In genomic region chr4:154617820-154618317, GRCh38 we compare ENCODE assay signal across 1 cellular context.
TF ChIP-seq lines count a peak whose summit lies in the region.

No MANE protein-coding gene starts in this region.

TF ChIP-seq in HepG2, 621 proteins besides CTCF, POLR2A, EP300 and RAD21 (continued from another document and continues in another):
- TF ChIP-seq, protein P1, sequence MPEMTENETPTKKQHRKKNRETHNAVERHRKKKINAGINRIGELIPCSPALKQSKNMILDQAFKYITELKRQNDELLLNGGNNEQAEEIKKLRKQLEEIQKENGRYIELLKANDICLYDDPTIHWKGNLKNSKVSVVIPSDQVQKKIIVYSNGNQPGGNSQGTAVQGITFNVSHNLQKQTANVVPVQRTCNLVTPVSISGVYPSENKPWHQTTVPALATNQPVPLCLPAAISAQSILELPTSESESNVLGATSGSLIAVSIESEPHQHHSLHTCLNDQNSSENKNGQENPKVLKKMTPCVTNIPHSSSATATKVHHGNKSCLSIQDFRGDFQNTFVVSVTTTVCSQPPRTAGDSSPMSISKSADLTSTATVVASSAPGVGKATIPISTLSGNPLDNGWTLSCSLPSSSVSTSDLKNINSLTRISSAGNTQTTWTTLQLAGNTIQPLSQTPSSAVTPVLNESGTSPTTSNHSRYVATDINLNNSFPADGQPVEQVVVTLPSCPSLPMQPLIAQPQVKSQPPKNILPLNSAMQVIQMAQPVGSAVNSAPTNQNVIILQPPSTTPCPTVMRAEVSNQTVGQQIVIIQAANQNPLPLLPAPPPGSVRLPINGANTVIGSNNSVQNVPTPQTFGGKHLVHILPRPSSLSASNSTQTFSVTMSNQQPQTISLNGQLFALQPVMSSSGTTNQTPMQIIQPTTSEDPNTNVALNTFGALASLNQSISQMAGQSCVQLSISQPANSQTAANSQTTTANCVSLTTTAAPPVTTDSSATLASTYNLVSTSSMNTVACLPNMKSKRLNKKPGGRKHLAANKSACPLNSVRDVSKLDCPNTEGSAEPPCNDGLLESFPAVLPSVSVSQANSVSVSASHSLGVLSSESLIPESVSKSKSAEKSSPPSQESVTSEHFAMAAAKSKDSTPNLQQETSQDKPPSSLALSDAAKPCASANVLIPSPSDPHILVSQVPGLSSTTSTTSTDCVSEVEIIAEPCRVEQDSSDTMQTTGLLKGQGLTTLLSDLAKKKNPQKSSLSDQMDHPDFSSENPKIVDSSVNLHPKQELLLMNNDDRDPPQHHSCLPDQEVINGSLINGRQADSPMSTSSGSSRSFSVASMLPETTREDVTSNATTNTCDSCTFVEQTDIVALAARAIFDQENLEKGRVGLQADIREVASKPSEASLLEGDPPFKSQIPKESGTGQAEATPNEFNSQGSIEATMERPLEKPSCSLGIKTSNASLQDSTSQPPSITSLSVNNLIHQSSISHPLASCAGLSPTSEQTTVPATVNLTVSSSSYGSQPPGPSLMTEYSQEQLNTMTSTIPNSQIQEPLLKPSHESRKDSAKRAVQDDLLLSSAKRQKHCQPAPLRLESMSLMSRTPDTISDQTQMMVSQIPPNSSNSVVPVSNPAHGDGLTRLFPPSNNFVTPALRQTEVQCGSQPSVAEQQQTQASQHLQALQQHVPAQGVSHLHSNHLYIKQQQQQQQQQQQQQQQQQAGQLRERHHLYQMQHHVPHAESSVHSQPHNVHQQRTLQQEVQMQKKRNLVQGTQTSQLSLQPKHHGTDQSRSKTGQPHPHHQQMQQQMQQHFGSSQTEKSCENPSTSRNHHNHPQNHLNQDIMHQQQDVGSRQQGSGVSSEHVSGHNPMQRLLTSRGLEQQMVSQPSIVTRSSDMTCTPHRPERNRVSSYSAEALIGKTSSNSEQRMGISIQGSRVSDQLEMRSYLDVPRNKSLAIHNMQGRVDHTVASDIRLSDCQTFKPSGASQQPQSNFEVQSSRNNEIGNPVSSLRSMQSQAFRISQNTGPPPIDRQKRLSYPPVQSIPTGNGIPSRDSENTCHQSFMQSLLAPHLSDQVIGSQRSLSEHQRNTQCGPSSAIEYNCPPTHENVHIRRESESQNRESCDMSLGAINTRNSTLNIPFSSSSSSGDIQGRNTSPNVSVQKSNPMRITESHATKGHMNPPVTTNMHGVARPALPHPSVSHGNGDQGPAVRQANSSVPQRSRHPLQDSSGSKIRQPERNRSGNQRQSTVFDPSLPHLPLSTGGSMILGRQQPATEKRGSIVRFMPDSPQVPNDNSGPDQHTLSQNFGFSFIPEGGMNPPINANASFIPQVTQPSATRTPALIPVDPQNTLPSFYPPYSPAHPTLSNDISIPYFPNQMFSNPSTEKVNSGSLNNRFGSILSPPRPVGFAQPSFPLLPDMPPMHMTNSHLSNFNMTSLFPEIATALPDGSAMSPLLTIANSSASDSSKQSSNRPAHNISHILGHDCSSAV (CRISPR knock-in tag; IDR thresholded peaks at IDR 0.05; ENCODE audit: borderline replicate concordance): 0 out of 2 replicates have a peak, but pooled peaks have one; percentile 39
- TF ChIP-seq ADNP (CRISPR knock-in tag; IDR thresholded peaks at IDR 0.05) (no peak), ZNF672 (CRISPR knock-in tag; IDR thresholded peaks at IDR 0.05) (no peak), TFE3 (CRISPR knock-in tag; IDR thresholded peaks at IDR 0.05) (peak; percentile 84), ZNF501 (CRISPR knock-in tag; IDR thresholded peaks at IDR 0.05) (no peak), ZNF660 (CRISPR knock-in tag; IDR thresholded peaks at IDR 0.05; ENCODE audit: borderline replicate concordance, low read depth) (no peak), TGIF2 (CRISPR knock-in tag; IDR thresholded peaks at IDR 0.05) (0 out of 2 replicates have a peak, but pooled peaks have one; percentile 52), SRSF4 (IDR thresholded peaks at IDR 0.05; ENCODE audit: low read depth, low read length, poor library complexity, severe bottlenecking) (no peak), NBN (conservative IDR thresholded peaks at IDR 0.05) (no peak), SOX6 (IDR thresholded peaks at IDR 0.05) (no peak), SOX6 (CRISPR knock-in tag; IDR thresholded peaks at IDR 0.05) (peak; percentile 99), TFDP1 (CRISPR knock-in tag; IDR thresholded peaks at IDR 0.05; ENCODE audit: borderline replicate concordance) (peak; percentile 42; the same call in 1 of the 2 replicates), ARHGAP35 (CRISPR knock-in tag; IDR thresholded peaks at IDR 0.05; ENCODE audit: borderline replicate concordance) (no peak), NCOA5 (CRISPR knock-in tag; IDR thresholded peaks at IDR 0.05) (peak; percentile 62; the same call in 1 of the 2 replicates), KMT2B (CRISPR knock-in tag; IDR thresholded peaks at IDR 0.05) (peak; percentile 67; the same call in 1 of the 2 replicates), DBP (CRISPR knock-in tag; IDR thresholded peaks at IDR 0.05; ENCODE audit: not compliant biosample characterization) (no peak), ZNF280B (CRISPR knock-in tag; IDR thresholded peaks at IDR 0.05; ENCODE audit: borderline replicate concordance) (no peak), SNAI1 (CRISPR knock-in tag; IDR thresholded peaks at IDR 0.05; ENCODE audit: borderline replicate concordance) (no peak), ZGPAT (CRISPR knock-in tag; IDR thresholded peaks at IDR 0.05) (peak; percentile 100), KDM6A (CRISPR knock-in tag; IDR thresholded peaks at IDR 0.05; ENCODE audit: low read depth) (peak; percentile 95), CC2D1A (CRISPR knock-in tag; IDR thresholded peaks at IDR 0.05) (no peak), NR2F1 (CRISPR knock-in tag; IDR thresholded peaks at IDR 0.05) (peak; percentile 94 to 99), ISL2 (CRISPR knock-in tag; IDR thresholded peaks at IDR 0.05) (peak; percentile 100), HBP1 (CRISPR knock-in tag; IDR thresholded peaks at IDR 0.05; ENCODE audit: low read depth) (no peak), IRX3 (CRISPR knock-in tag; IDR thresholded peaks at IDR 0.05; ENCODE audit: borderline replicate concordance, low read depth) (no peak), ZSCAN9 (CRISPR knock-in tag; IDR thresholded peaks at IDR 0.05; ENCODE audit: borderline replicate concordance) (0 out of 2 replicates have a peak, but pooled peaks have one; percentile 82), HNRNPL (IDR thresholded peaks at IDR 0.05; ENCODE audit: low read depth, low read length) (no peak), ZNF543 (CRISPR knock-in tag; IDR thresholded peaks at IDR 0.05) (peak; percentile 34; the same call in 1 of the 2 replicates), CBFB (CRISPR knock-in tag; IDR thresholded peaks at IDR 0.05) (peak; percentile 96)
- TF ChIP-seq, protein P2, sequence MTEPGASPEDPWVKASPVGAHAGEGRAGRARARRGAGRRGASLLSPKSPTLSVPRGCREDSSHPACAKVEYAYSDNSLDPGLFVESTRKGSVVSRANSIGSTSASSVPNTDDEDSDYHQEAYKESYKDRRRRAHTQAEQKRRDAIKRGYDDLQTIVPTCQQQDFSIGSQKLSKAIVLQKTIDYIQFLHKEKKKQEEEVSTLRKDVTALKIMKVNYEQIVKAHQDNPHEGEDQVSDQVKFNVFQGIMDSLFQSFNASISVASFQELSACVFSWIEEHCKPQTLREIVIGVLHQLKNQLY (CRISPR knock-in tag; IDR thresholded peaks at IDR 0.05): peak; percentile 88; the same call in 1 of the 2 replicates
- TF ChIP-seq, protein P3, sequence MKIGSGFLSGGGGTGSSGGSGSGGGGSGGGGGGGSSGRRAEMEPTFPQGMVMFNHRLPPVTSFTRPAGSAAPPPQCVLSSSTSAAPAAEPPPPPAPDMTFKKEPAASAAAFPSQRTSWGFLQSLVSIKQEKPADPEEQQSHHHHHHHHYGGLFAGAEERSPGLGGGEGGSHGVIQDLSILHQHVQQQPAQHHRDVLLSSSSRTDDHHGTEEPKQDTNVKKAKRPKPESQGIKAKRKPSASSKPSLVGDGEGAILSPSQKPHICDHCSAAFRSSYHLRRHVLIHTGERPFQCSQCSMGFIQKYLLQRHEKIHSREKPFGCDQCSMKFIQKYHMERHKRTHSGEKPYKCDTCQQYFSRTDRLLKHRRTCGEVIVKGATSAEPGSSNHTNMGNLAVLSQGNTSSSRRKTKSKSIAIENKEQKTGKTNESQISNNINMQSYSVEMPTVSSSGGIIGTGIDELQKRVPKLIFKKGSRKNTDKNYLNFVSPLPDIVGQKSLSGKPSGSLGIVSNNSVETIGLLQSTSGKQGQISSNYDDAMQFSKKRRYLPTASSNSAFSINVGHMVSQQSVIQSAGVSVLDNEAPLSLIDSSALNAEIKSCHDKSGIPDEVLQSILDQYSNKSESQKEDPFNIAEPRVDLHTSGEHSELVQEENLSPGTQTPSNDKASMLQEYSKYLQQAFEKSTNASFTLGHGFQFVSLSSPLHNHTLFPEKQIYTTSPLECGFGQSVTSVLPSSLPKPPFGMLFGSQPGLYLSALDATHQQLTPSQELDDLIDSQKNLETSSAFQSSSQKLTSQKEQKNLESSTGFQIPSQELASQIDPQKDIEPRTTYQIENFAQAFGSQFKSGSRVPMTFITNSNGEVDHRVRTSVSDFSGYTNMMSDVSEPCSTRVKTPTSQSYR (CRISPR knock-in tag; IDR thresholded peaks at IDR 0.05; ENCODE audit: borderline replicate concordance): peak; percentile 80; the same call in 1 of the 2 replicates
- TF ChIP-seq, protein P4, sequence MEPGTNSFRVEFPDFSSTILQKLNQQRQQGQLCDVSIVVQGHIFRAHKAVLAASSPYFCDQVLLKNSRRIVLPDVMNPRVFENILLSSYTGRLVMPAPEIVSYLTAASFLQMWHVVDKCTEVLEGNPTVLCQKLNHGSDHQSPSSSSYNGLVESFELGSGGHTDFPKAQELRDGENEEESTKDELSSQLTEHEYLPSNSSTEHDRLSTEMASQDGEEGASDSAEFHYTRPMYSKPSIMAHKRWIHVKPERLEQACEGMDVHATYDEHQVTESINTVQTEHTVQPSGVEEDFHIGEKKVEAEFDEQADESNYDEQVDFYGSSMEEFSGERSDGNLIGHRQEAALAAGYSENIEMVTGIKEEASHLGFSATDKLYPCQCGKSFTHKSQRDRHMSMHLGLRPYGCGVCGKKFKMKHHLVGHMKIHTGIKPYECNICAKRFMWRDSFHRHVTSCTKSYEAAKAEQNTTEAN (CRISPR knock-in tag; conservative IDR thresholded peaks at IDR 0.05): peak; percentile 99
- TF ChIP-seq, protein P5, sequence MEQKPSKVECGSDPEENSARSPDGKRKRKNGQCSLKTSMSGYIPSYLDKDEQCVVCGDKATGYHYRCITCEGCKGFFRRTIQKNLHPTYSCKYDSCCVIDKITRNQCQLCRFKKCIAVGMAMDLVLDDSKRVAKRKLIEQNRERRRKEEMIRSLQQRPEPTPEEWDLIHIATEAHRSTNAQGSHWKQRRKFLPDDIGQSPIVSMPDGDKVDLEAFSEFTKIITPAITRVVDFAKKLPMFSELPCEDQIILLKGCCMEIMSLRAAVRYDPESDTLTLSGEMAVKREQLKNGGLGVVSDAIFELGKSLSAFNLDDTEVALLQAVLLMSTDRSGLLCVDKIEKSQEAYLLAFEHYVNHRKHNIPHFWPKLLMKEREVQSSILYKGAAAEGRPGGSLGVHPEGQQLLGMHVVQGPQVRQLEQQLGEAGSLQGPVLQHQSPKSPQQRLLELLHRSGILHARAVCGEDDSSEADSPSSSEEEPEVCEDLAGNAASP (CRISPR knock-in tag; IDR thresholded peaks at IDR 0.05; ENCODE audit: borderline replicate concordance): peak; percentile 98
